Comparison of ENCODE assay signal across 22 cellular contexts in genomic region chr20:11502051-11502450, GRCh38.
DNase-seq lines count a peak whose midpoint lies in the region; ATAC-seq, FAIRE-seq and TF ChIP-seq lines count a peak whose summit lies in the region.
"Had no signal": no experiment of that assay in that cellular context is flagged by ENCODE, and none has a peak within 500 bp of the region (broad histone marks: within the 10 kb centered on the region; RNA-seq: fewer than 3 reads in every experiment).

No MANE protein-coding gene starts in this region.

- H3K56ac ChIP-seq in IMR-90 (ENCODE audit: extremely low read depth, insufficient read depth, low read length), result no peak overlapping the region

- dilution Hi-C loops in IMR-90 (cut with HindIII; ENCODE audit: low sequenced_read_pairs, unreplicated experiment), result no loop called here

- no peaks in the 10 kb centered on the region for H3K9me3 ChIP-seq in IMR-90 (ENCODE audit: control insufficient read depth, insufficient read depth, low read length)
- H3K9me3 ChIP-seq in thyroid gland, result no peaks in the 10 kb centered on the region
- H3K9me3 ChIP-seq in left ventricle myocardium inferior (replicated peaks), result no peaks in the 10 kb centered on the region
- H3K9me3 ChIP-seq: esophagus muscularis mucosa, thoracic aorta had no signal

- no peak for TF ChIP-seq RAD21 in IMR-90 (IDR thresholded peaks at IDR 0.05; ENCODE audit: low read length)

- DNase-seq in IMR-90 (peak; percentile 13), NOMO-1 treated with dmso at 0.1 percent for 144 hours (lab: John Stamatoyannopoulos, UW; ENCODE audit: unreplicated experiment) (peak; percentile 11), astrocyte of the cerebellum (ENCODE audit: low read depth) (peak; percentile 34), thyroid gland (peak; percentile 2 to 27), GM12892 (ENCODE audit: insufficient read length) (no peak), left ventricle myocardium inferior (no peak)
- DNase-seq: activated CD4-positive, alpha-beta T cell treated with anti-CD3 and anti-CD28 coated beads for 48 hours; brain microvascular endothelial cell; DMS79; effector memory CD4-positive, alpha-beta T cell; mesenchymal stem cell; NCI-H1694; NCI-H748 treated with DMSO at 0.1 percent for 48 hours; PC-3; SHP77; stimulated activated CD4-positive, alpha-beta T cell treated with anti-CD3 and anti-CD28 coated beads, Interleukin-4, amount 100 ng/mL, for 24 hours; stimulated activated naive CD4-positive, alpha-beta T cell treated with Interleukin-2 at 50 U/mL for 16 hours; T-cell had no signal

- no peak overlapping the region for H4K8ac ChIP-seq in IMR-90 (ENCODE audit: low read depth in 2 of 2, low read length in 2 of 2)

- no peak overlapping the region for H2BK5ac ChIP-seq in IMR-90 (ENCODE audit: low read depth, low read length, poor library complexity, severe bottlenecking)

- H3K27ac ChIP-seq in IMR-90 (ENCODE audit: insufficient read depth, low read length) (no peak overlapping the region), thyroid gland (no peak overlapping the region), left ventricle myocardium inferior (replicated peaks) (no peak overlapping the region)
- H3K27ac ChIP-seq: brain microvascular endothelial cell, esophagus muscularis mucosa, thoracic aorta had no signal

- H2AK5ac ChIP-seq in IMR-90 (ENCODE audit: low read depth, low read length), result no peak overlapping the region

- no peak overlapping the region for H3K4me2 ChIP-seq in IMR-90 (ENCODE audit: low read depth, low read length)
- H3K4me2 ChIP-seq: GM23338 had no signal

- H4K5ac ChIP-seq in IMR-90 (ENCODE audit: low read depth, low read length), result no peak overlapping the region

- POLR2A ChIA-PET in IMR-90 (lab: Charles Lee; ENCODE audit: unreplicated experiment), result no interaction called here

- H3K4me1 ChIP-seq in IMR-90 (ENCODE audit: control insufficient read depth, insufficient read depth, low read length) (peaks cover 2% of the 10 kb centered on the region; the same call in 1 of the 2 replicates), thyroid gland (no peaks in the 10 kb centered on the region), left ventricle myocardium inferior (no peaks in the 10 kb centered on the region)
- H3K4me1 ChIP-seq: esophagus muscularis mucosa had no signal

- no peak overlapping the region for H2AK9ac ChIP-seq in IMR-90 (replicated peaks; ENCODE audit: low read depth, low read length, poor library complexity)

- H4K20me1 ChIP-seq in IMR-90 (ENCODE audit: insufficient read depth, low read length), result no peaks in the 10 kb centered on the region

- H4K91ac ChIP-seq in IMR-90 (ENCODE audit: insufficient read depth, low read depth, low read length), result no peak overlapping the region

- H3K4ac ChIP-seq in IMR-90 (ENCODE audit: low read depth, low read length), result no peak overlapping the region

- no peaks in the 10 kb centered on the region for H3K9me1 ChIP-seq in IMR-90 (ENCODE audit: insufficient read depth, low read length)

- H3K14ac ChIP-seq in IMR-90 (replicated peaks; ENCODE audit: low read depth, low read length), result no peak overlapping the region

- H3K27me3 ChIP-seq in IMR-90 (ENCODE audit: control insufficient read depth, insufficient read depth, low read length) (peaks cover 1% of the 10 kb centered on the region; the same call in 1 of the 2 replicates), thyroid gland (no peaks in the 10 kb centered on the region), left ventricle myocardium inferior (ENCODE audit: low read depth) (no peaks in the 10 kb centered on the region)
- H3K27me3 ChIP-seq: brain microvascular endothelial cell, esophagus muscularis mucosa had no signal

- WGBS in IMR-90 (ENCODE audit: extremely low coverage in 2 of 2, insufficient read length in 1 of 2), 2 experiments, result no CpG with 5 or more reads among the region's 1 CpG
- 82 to 85% methylated on average over 1 of the region's 1 CpG for WGBS in thyroid gland, 2 donors

- H2AFZ ChIP-seq in IMR-90 (replicated peaks; ENCODE audit: low read length, poor library complexity), result no peak overlapping the region

- no peak overlapping the region for H3K23ac ChIP-seq in IMR-90 (ENCODE audit: low read depth, low read length)

- H2BK15ac ChIP-seq in IMR-90 (ENCODE audit: low read depth, low read length), result no peak overlapping the region

- TF ChIP-seq POLR2A in IMR-90 (IDR thresholded peaks at IDR 0.05; ENCODE audit: low read depth, low read length) (no peak), thyroid gland (IDR thresholded peaks at IDR 0.05) (no peak), GM12892 (IDR thresholded peaks at IDR 0.05; ENCODE audit: low read depth, low read length) (no peak)

- no peak overlapping the region for H2BK20ac ChIP-seq in IMR-90 (ENCODE audit: low read depth, low read length)

- H3K18ac ChIP-seq in IMR-90 (ENCODE audit: low read depth, low read length), result no peak overlapping the region

- H2BK120ac ChIP-seq in IMR-90 (ENCODE audit: low read depth, low read length), result no peak overlapping the region

- BruUV-seq in IMR-90 (replicated peaks; lab: Mats Ljungman, UMichigan), result no TSS peak

- in situ Hi-C loops in IMR-90 (cut with MboI; ENCODE audit: low sequenced_read_pairs) (no loop called here), astrocyte of the cerebellum (cut with HindIII; ENCODE audit: low sequenced_read_pairs) (no loop called here)

- ATAC-seq in IMR-90 (ENCODE audit: low read depth) (no peak), HG02678 (IDR thresholded peaks at IDR 0.05; ENCODE audit: unreplicated experiment) (no peak)
- ATAC-seq: GM23338, PC-3, T-cell had no signal

- H3K4me3 ChIP-seq in IMR-90 (ENCODE audit: insufficient read depth, low read depth, low read length) (no peak overlapping the region), astrocyte of the cerebellum (ENCODE audit: low read depth, low read length) (no peak overlapping the region), thyroid gland (replicated peaks in 1 of 3) (no peak overlapping the region), left ventricle myocardium inferior (no peak overlapping the region)
- H3K4me3 ChIP-seq: esophagus muscularis mucosa, GM23338, thoracic aorta had no signal

- CTCF ChIA-PET in IMR-90 (lab: Yijun Ruan, JAX), result interaction anchor here (0.6 kb wide), 1 partner anchor 40 kb away, joined by 3 read pairs; no protein-coding TSS in a partner anchor

- no peaks in the 10 kb centered on the region for H3K79me1 ChIP-seq in IMR-90 (ENCODE audit: low read depth in 1 of 2, low read length in 2 of 2)

- no peak for FAIRE-seq in GM12892 (lab: Jason Lieb, UNC)

- TF ChIP-seq CTCF in IMR-90 (conservative IDR thresholded peaks at IDR 0.05; ENCODE audit: low read depth, low read length) (no peak), astrocyte of the cerebellum (IDR thresholded peaks at IDR 0.05; ENCODE audit: low read depth, low read length, missing control alignments) (no peak), thyroid gland (IDR thresholded peaks at IDR 0.05) (no peak), left ventricle myocardium inferior (IDR thresholded peaks at IDR 0.05; ENCODE audit: borderline replicate concordance) (no peak)

- no peak overlapping the region for H3K9ac ChIP-seq in IMR-90 (ENCODE audit: low read depth, low read length)

- intact Hi-C loops in IMR-90 (cut with micrococcal nuclease) (no loop called here), thyroid gland (cut with DNase I) (no loop called here), left ventricle myocardium inferior (cut with micrococcal nuclease) (no loop called here)

- H3K36me3 ChIP-seq in IMR-90 (ENCODE audit: control insufficient read depth, insufficient read depth, low read length) (no peaks in the 10 kb centered on the region), thyroid gland (no peaks in the 10 kb centered on the region), left ventricle myocardium inferior (no peaks in the 10 kb centered on the region)
- H3K36me3 ChIP-seq: brain microvascular endothelial cell, esophagus muscularis mucosa, thoracic aorta had no signal

TF ChIP-seq in IMR-90, 13 proteins besides CTCF, POLR2A, EP300 and RAD21:
- TF ChIP-seq, protein P1, sequence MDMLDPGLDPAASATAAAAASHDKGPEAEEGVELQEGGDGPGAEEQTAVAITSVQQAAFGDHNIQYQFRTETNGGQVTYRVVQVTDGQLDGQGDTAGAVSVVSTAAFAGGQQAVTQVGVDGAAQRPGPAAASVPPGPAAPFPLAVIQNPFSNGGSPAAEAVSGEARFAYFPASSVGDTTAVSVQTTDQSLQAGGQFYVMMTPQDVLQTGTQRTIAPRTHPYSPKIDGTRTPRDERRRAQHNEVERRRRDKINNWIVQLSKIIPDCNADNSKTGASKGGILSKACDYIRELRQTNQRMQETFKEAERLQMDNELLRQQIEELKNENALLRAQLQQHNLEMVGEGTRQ (IDR thresholded peaks at IDR 0.05; ENCODE audit: low read depth, low read length), result no peak
- TF ChIP-seq FOS (IDR thresholded peaks at IDR 0.05; ENCODE audit: low read depth, low read length), result no peak
- TF ChIP-seq NFE2L2 (IDR thresholded peaks at IDR 0.05; ENCODE audit: low read depth, low read length), result no peak
TF ChIP-seq in IMR-90: peak in this region for 0.

Comparison
In these comparisons a context has a peak if more than half of its experiments do, and no peak if none do; other contexts are left out.
1. DNase-seq: peak in IMR-90 (single experiment), NOMO-1 treated with dmso at 0.1 percent for 144 hours (single experiment), astrocyte of the cerebellum (single experiment) and thyroid gland (2 of 2); none in GM12892 (single experiment) and left ventricle myocardium inferior (single experiment).